Comparison of ENCODE assay signal across 16 cellular contexts in the genomic region with DNA sequence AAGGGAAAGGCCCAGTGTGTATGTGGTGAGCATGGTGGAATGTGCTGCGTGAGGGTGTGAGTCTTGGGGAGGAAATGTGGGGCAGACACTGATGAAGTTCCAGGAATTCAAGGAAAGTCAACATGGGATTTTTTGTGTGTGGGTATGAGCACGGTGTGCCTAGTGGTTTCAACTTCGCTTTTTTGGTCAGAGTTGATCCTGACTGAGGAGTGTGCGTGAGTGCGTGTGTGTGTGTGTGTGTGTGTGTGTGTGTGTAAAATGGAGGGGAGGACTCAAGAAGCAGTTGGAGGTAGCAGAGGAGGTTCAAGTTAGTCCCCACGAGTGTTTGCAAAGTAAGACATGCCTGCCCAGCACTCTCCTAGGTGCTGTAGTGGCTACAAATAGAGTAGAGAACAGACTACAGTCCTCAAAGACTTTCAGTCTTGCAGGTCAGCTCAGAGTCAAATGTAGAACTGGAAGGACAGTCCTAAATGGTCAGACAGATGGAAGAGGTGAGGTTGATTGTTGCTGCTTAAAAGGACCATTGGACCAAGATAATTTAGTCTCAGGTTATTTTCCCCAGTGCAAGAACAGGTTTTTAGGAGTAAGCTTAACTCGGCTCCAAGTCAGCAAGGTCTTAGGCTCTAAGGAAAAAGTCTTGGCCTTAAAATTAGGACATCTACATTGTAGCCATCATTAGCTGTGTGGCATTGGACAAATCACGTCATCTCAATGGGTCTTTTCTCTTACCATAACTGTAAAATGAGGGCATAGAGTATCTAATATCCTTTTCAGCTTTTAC. TPM values are rescaled to one million over a fixed set of nuclear protein-coding genes. Genes with fewer than 3 reads are reported as not detected.
DNase-seq lines count a peak whose midpoint lies in the region; ATAC-seq lines count a peak whose summit lies in the region.
"Had no signal": no experiment of that assay in that cellular context is flagged by ENCODE, and none has a peak within 500 bp of the region (broad histone marks: within the 10 kb centered on the region; RNA-seq: fewer than 3 reads in every experiment).

No MANE protein-coding gene starts in this region.

- H3K9me3 ChIP-seq in KOPT-K1 (ENCODE audit: insufficient read depth, low read length, poor library complexity, severe bottlenecking): no peaks in the 10 kb centered on the region
- H3K9me3 ChIP-seq: tibial artery had no signal

- peak; percentile 45 to 55 for DNase-seq in activated CD4-positive, alpha-beta T cell treated with anti-CD3 and anti-CD28 coated beads, Interleukin-2, amount 50 U/mL, for 48 hours
- no peak for DNase-seq in activated CD4-positive, alpha-beta T cell treated with anti-CD3 and anti-CD28 coated beads, Interleukin-2, amount 50 U/mL, for 1 hour
- DNase-seq in sciatic nerve (ENCODE audit: low spot score) (no peak), NCI-H526 (lab: John Stamatoyannopoulos, UW) (no peak), germinal center (ENCODE audit: low spot score) (no peak)
- DNase-seq: NCI-H1092, nucleus accumbens, Right ventricle myocardium superior, small intestine, tibial artery, WERI-Rb-1 had no signal

- intact Hi-C loops in sciatic nerve (cut with DNase I): no loop called here

- no peaks in the 10 kb centered on the region for H3K36me3 ChIP-seq in KOPT-K1 (ENCODE audit: insufficient read depth, low read length)
- H3K36me3 ChIP-seq: tibial artery, WERI-Rb-1 had no signal

- peaks cover 100% of the 10 kb centered on the region for H3K36me3 Mint-ChIP-seq in activated T-helper 17 cell treated with anti-CD3 and anti-CD28 coated beads, Interleukin-2, amount 50 U/mL, for 72 hours (ENCODE audit: low read depth)

- peak overlapping the region; percentile 79 for H3K4me3 Mint-ChIP-seq in activated T-helper 17 cell treated with anti-CD3 and anti-CD28 coated beads, Interleukin-2, amount 50 U/mL, for 72 hours
- H3K4me3 Mint-ChIP-seq: GM23338 had no signal

- H3K27ac ChIP-seq in KOPT-K1 (ENCODE audit: low read depth, low read length, poor library complexity, severe bottlenecking): peak overlapping the region; percentile 33
- H3K27ac ChIP-seq: tibial artery, WERI-Rb-1 had no signal

- no peaks in the 10 kb centered on the region for H3K9me3 Mint-ChIP-seq in activated T-helper 17 cell treated with anti-CD3 and anti-CD28 coated beads, Interleukin-2, amount 50 U/mL, for 72 hours

- peak overlapping the region; percentile 98 for H3K27ac Mint-ChIP-seq in activated T-helper 17 cell treated with anti-CD3 and anti-CD28 coated beads, Interleukin-2, amount 50 U/mL, for 72 hours
- H3K27ac Mint-ChIP-seq: GM23338 had no signal

- no peaks in the 10 kb centered on the region for H3K27me3 Mint-ChIP-seq in activated T-helper 17 cell treated with anti-CD3 and anti-CD28 coated beads, Interleukin-2, amount 50 U/mL, for 72 hours

- ATAC-seq in activated T-helper 17 cell treated with anti-CD3 and anti-CD28 coated beads, Interleukin-2, amount 50 U/mL, for 72 hours (replicated peaks): peak; percentile 2
- peak; percentile 65 for ATAC-seq in sciatic nerve
- no peak for ATAC-seq in HG02981 (IDR thresholded peaks at IDR 0.05; ENCODE audit: unreplicated experiment)
- ATAC-seq: GM23338 had no signal

- H3K4me1 Mint-ChIP-seq in activated T-helper 17 cell treated with anti-CD3 and anti-CD28 coated beads, Interleukin-2, amount 50 U/mL, for 72 hours: peaks cover 69% of the 10 kb centered on the region

RNA-seq across cellular contexts. Expression of a gene that starts 25.0 kb away (rescaled TPM):
- 100 to 1,000 TPM; 121 to 186 TPM for total RNA-seq in activated T-helper 17 cell treated with anti-CD3 and anti-CD28 coated beads, Interleukin-2, amount 50 U/mL, for 72 hours
- total RNA-seq in sciatic nerve: 0.71 TPM
- total RNA-seq: GM23338, NCI-H460 had no signal

RNA-seq across cellular contexts. Expression of a gene that starts 42.5 kb away (rescaled TPM):
- total RNA-seq in activated T-helper 17 cell treated with anti-CD3 and anti-CD28 coated beads, Interleukin-2, amount 50 U/mL, for 72 hours: 10 to 100 TPM; 15.7 to 37.3 TPM
- total RNA-seq in sciatic nerve: 13.5 TPM
- total RNA-seq: GM23338, NCI-H460 had no signal

Comparison
In these comparisons a context has a peak if more than half of its experiments do, and no peak if none do; other contexts are left out.
1. DNase-seq: peak in activated CD4-positive, alpha-beta T cell treated with anti-CD3 and anti-CD28 coated beads, Interleukin-2, amount 50 U/mL, for 48 hours (2 of 2); none in activated CD4-positive, alpha-beta T cell treated with anti-CD3 and anti-CD28 coated beads, Interleukin-2, amount 50 U/mL, for 1 hour (single experiment), sciatic nerve (single experiment), NCI-H526 (0 of 2) and germinal center (single experiment).
2. RNA of a gene that starts 25.0 kb away (total RNA-seq): 121 to 186 TPM in activated T-helper 17 cell treated with anti-CD3 and anti-CD28 coated beads, Interleukin-2, amount 50 U/mL, for 72 hours; 0.71 TPM in sciatic nerve (single experiment); every median in the first group is over 10 times any median in the second.